Comparison of ENCODE assay signal across 8 cellular contexts in the genomic region with DNA sequence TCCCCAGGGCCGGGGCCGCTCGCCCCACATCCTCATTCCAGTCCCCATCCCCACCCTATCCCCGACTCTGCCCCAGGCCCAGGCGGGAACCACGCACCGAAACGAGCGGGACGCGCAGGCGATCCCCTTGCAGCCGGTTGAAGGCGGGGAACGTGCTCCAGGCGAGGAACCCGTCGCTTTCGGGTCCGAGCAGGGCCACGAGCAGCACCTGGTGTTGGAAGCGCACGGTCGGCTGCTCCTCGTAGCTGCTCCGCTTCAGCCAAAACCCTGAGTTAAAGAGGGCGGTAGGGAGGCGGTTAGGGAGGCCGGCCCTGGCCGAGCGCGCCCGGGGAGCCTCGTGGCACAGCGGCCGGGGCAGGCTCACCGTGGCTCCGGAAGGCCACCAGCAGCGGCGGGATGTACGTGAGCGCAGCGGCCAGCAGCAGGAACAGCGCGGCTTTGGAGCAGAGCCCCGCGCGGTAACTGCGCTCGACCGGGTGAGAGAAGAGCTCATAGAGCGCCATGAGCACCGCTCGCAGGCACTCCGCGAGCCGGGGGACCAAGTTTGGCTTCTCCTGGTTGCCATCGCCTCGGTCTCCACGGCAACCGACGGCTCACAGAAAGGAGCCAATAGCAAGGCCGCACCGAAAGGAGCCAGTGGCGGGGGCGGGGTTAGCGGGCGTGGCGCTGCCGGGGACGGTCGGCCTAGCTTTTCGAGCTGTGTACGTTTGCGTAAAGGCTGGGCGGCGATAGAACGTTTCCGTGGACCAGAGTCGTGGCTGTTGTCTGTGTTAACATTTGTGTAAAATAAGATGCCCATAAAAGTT. TPM values are rescaled to one million over a fixed set of nuclear protein-coding genes. Genes with fewer than 3 reads are reported as not detected.
DNase-seq lines count a peak whose midpoint lies in the region; ATAC-seq, FAIRE-seq and TF ChIP-seq lines count a peak whose summit lies in the region.

A gene with protein sequence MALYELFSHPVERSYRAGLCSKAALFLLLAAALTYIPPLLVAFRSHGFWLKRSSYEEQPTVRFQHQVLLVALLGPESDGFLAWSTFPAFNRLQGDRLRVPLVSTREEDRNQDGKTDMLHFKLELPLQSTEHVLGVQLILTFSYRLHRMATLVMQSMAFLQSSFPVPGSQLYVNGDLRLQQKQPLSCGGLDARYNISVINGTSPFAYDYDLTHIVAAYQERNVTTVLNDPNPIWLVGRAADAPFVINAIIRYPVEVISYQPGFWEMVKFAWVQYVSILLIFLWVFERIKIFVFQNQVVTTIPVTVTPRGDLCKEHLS (minus strand): TSS at position 546 of the 806 bp plus-strand sequence. CDS start 43 bp downstream, at position 503.

- no peaks in the 10 kb centered on the region for H3K9me3 ChIP-seq in mesodermal cell (ENCODE audit: control insufficient read depth, low read length)

- TF ChIP-seq CTCF in HL-60 (IDR thresholded peaks at IDR 0.05; ENCODE audit: insufficient read depth, low read length): no peak

- peak; percentile 78 for FAIRE-seq in endometrium (lab: Jason Lieb, UNC)

- H3K4me3 ChIP-seq in HL-60 (replicated peaks; ENCODE audit: insufficient read depth, low read length) (peak within 1 kb of the TSS; percentile 58), mesodermal cell (ENCODE audit: extremely low read depth, insufficient read depth, low read length, poor library complexity, severe bottlenecking) (peak within 1 kb of the TSS; percentile 78)

- DNase-seq in COLO829 (ENCODE audit: low spot score) (peak; percentile 87), HL-60 (ENCODE audit: low read depth in 1 of 2, low spot score in 1 of 2) (peak; percentile 70 to 91), NOMO-1 treated with dmso at 0.1 percent for 144 hours (lab: John Stamatoyannopoulos, UW; ENCODE audit: unreplicated experiment) (peak; percentile 85)
- DNase-seq in activated CD8-positive, alpha-beta memory T cell treated with anti-CD3 and anti-CD28 coated beads, Interleukin-2, amount 50 U/mL, for 1 hour (ENCODE audit: extremely low read depth): peak; percentile 92
- DNase-seq in stimulated activated CD8-positive, alpha-beta memory T cell treated with anti-CD3 and anti-CD28 coated beads, Interleukin-15, amount 100 ng/mL, for 24 hours (ENCODE audit: low read depth): peak; percentile 92

- H3K4me1 ChIP-seq in mesodermal cell (ENCODE audit: control insufficient read depth, insufficient read depth, low read length, poor library complexity, severe bottlenecking): peaks cover 4% of the 10 kb centered on the region

- H3K27ac ChIP-seq in HL-60 (replicated peaks) (no peak within 1 kb of the TSS), mesodermal cell (ENCODE audit: low read depth, low read length, severe bottlenecking) (peak within 1 kb of the TSS; percentile 62)

- peak; percentile 97 for ATAC-seq in GM19463 (IDR thresholded peaks at IDR 0.05; ENCODE audit: unreplicated experiment)

- H3K27me3 ChIP-seq in HL-60 (ENCODE audit: insufficient read depth, poor library complexity, severe bottlenecking): peaks cover 7% of the 10 kb centered on the region

- no peaks in the 10 kb centered on the region for H3K36me3 ChIP-seq in mesodermal cell (ENCODE audit: control insufficient read depth, insufficient read depth, low read length)

- WGBS in mesodermal cell (ENCODE audit: insufficient coverage in 2 of 2), 2 experiments: 1% methylated on average over 59 to 73 of the region's 80 CpGs

RNA-seq across cellular contexts. Expression of the gene that starts here (rescaled TPM):
- 18.0 TPM for polyA plus RNA-seq in mesodermal cell (2013, experiment 1 of 2)
- 14.4 TPM for polyA plus RNA-seq in mesodermal cell (2013, experiment 2 of 2)
